Comparison of ENCODE assay signal across 25 cellular contexts in the genomic region with DNA sequence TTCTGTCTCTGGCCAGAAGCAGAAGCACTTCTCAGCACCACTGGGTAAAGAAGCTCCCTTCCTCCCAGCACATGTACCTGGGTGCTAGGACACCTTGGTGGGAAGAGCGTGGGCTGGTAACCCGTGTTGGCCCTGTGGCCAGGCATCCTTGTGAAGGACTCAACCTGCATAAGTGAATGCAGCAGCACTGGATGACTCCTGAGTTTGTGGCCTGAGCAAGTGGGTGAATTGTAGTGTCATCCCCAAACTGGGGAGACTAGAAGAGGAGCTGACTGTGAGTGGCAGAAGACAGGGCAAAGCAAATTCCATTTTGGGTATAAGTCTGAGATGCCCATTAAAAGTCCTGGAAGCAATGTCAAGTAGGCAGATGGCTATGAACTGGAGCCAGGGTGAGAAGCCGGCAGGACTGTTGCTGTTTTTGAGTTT.
DNase-seq lines count a peak whose midpoint lies in the region; ATAC-seq, FAIRE-seq and TF ChIP-seq lines count a peak whose summit lies in the region.
"Had no signal": no experiment of that assay in that cellular context is flagged by ENCODE, and none has a peak within 500 bp of the region (broad histone marks: within the 10 kb centered on the region; RNA-seq: fewer than 3 reads in every experiment).

No MANE protein-coding gene starts in this region.

- H3K36me3 ChIP-seq in HepG2 (replicated peaks in 1 of 2; ENCODE audit: control insufficient read depth in 1 of 2, insufficient read depth in 2 of 2, low read length in 2 of 2) (no peaks in the 10 kb centered on the region), right lobe of liver (no peaks in the 10 kb centered on the region), upper lobe of right lung (no peaks in the 10 kb centered on the region), sigmoid colon (no peaks in the 10 kb centered on the region), uterus (no peaks in the 10 kb centered on the region)

- no peaks in the 10 kb centered on the region for H3K9me3 ChIP-seq in HepG2 (ENCODE audit: low read length)
- H3K9me3 ChIP-seq in right lobe of liver, result no peaks in the 10 kb centered on the region
- no peaks in the 10 kb centered on the region for H3K9me3 ChIP-seq in upper lobe of right lung
- H3K9me3 ChIP-seq in sigmoid colon, result no peaks in the 10 kb centered on the region
- no peaks in the 10 kb centered on the region for H3K9me3 ChIP-seq in uterus
- H3K9me3 ChIP-seq: Caco-2 had no signal

- intact Hi-C loops in HepG2 (cut with micrococcal nuclease; ENCODE audit: unreplicated experiment), result no loop called here
- intact Hi-C loops in right lobe of liver (cut with DNase I), result no loop called here
- intact Hi-C loops in upper lobe of right lung (cut with DNase I), result no loop called here
- intact Hi-C loops in sigmoid colon (cut with DNase I), result no loop called here
- intact Hi-C loops in uterus (cut with DNase I; ENCODE audit: low total_unique reads), result no loop called here

- TF ChIP-seq POLR2A in HepG2 (IDR thresholded peaks at IDR 0.05; ENCODE audit: insufficient read depth in 1 of 2, low read depth in 2 of 2, low read length in 2 of 2) (no peak), right lobe of liver (IDR thresholded peaks at IDR 0.05) (no peak), sigmoid colon (IDR thresholded peaks at IDR 0.05) (no peak), uterus (IDR thresholded peaks at IDR 0.05) (no peak)

- 79% methylated on average over 3 of the region's 3 CpGs for WGBS in HepG2 (ENCODE audit: low lambda C conversion rate)
- 88% methylated on average over 1 of the region's 3 CpGs for WGBS in right lobe of liver (ENCODE audit: insufficient coverage, low coverage, low lambda C conversion rate, missing lambda C conversion rate)
- 94 to 95% methylated on average over 3 of the region's 3 CpGs for WGBS in sigmoid colon, 2 donors

- H3K27me3 ChIP-seq in HepG2 (ENCODE audit: control insufficient read depth in 1 of 2, insufficient read depth in 2 of 2, low read length in 2 of 2) (no peaks in the 10 kb centered on the region), right lobe of liver (no peaks in the 10 kb centered on the region), upper lobe of right lung (no peaks in the 10 kb centered on the region), sigmoid colon (no peaks in the 10 kb centered on the region), uterus (no peaks in the 10 kb centered on the region)

- no peak for DNase-seq in HepG2 (ENCODE audit: low spot score)
- no peak for DNase-seq in right lobe of liver
- no peak for DNase-seq in HTR-8/SVneo (ENCODE audit: insufficient read length, low spot score)
- peak; percentile 61 for DNase-seq in glomerular visceral epithelial cell (ENCODE audit: extremely low spot score)
- no peak for DNase-seq in upper lobe of right lung
- DNase-seq in sigmoid colon, result no peak
- no peak for DNase-seq in uterus
- DNase-seq: Caco-2; CD8-positive, alpha-beta T cell; DMS79 treated with DMSO at 0.1 percent for 48 hours; HCEC 1CT; KBM-7; MM.1S; NCI-H1417; NCI-H1694; NCI-H2029 treated with DMSO at 0.1 percent for 48 hours; NCI-H2227 treated with DMSO at 0.1 percent for 48 hours; NCI-H510A; NCI-H69; SHP77 treated with DMSO at 0.1 percent for 48 hours; T-helper 1 cell had no signal

- BruUV-seq in HepG2 (replicated peaks; lab: Mats Ljungman, UMichigan), result no TSS peak

- H3K79me2 ChIP-seq in HepG2 (ENCODE audit: insufficient read depth, low read length), result no peaks in the 10 kb centered on the region

- in situ Hi-C loops in HepG2 (cut with HindIII; ENCODE audit: extremely low pct_ligation_motif_present, low pct_unique_long_range_greater_than_20kb), result no loop called here

- H3K27ac ChIP-seq in HepG2 (ENCODE audit: extremely low read length, insufficient read depth, low read length) (no peak overlapping the region), right lobe of liver (no peak overlapping the region), upper lobe of right lung (no peak overlapping the region), sigmoid colon (no peak overlapping the region), uterus (no peak overlapping the region)
- H3K27ac ChIP-seq: C4-2B had no signal

- H3K4me3 ChIP-seq in HepG2 (replicated peaks in 1 of 3; ENCODE audit: insufficient read depth in 1 of 3, low read depth in 2 of 3, low read length in 3 of 3), result no peak overlapping the region
- H3K4me3 ChIP-seq in right lobe of liver, result no peak overlapping the region
- H3K4me3 ChIP-seq in upper lobe of right lung, result no peak overlapping the region
- H3K4me3 ChIP-seq in sigmoid colon, result no peak overlapping the region
- no peak overlapping the region for H3K4me3 ChIP-seq in uterus

- TF ChIP-seq CTCF in HepG2 (CRISPR knock-in tag; IDR thresholded peaks at IDR 0.05) (no peak), right lobe of liver (IDR thresholded peaks at IDR 0.05) (no peak), upper lobe of right lung (IDR thresholded peaks at IDR 0.05) (no peak), sigmoid colon (IDR thresholded peaks at IDR 0.05) (no peak), uterus (IDR thresholded peaks at IDR 0.05) (no peak)

- CTCF ChIA-PET in HepG2 (lab: Yijun Ruan, JAX; ENCODE audit: low intra/inter-chr PET ratio, low total read pairs), result no interaction called here

- H3K9ac ChIP-seq in HepG2 (ENCODE audit: insufficient read depth, low read depth, low read length), result no peak overlapping the region

- no peaks in the 10 kb centered on the region for H4K20me1 ChIP-seq in HepG2 (ENCODE audit: insufficient read depth, low read length)

- ATAC-seq in HepG2 (peak; percentile 40), right lobe of liver (no peak), upper lobe of right lung (peak; percentile 7), HG03565 (IDR thresholded peaks at IDR 0.05; ENCODE audit: unreplicated experiment) (no peak)
- ATAC-seq: CD8-positive, alpha-beta T cell had no signal

- TF ChIP-seq RAD21 in HepG2 (CRISPR knock-in tag; IDR thresholded peaks at IDR 0.05), result no peak

- H3K4me1 ChIP-seq in HepG2 (ENCODE audit: insufficient read depth, low read length) (peaks cover 12% of the 10 kb centered on the region), right lobe of liver (peaks cover 0 to 4% (median 0%) of the 10 kb centered on the region in 4 donors), upper lobe of right lung (peaks cover 30% of the 10 kb centered on the region), sigmoid colon (peaks cover 0 to 22% (median 15%) of the 10 kb centered on the region in 4 donors), uterus (peaks cover 5 to 6% of the 10 kb centered on the region in 2 donors)

- FAIRE-seq in HepG2 (lab: Jason Lieb, UNC) (no peak), HTR-8/SVneo (lab: Jason Lieb, UNC) (peak; percentile 58)
- FAIRE-seq: A204.1, H1 had no signal

- H3K4me2 ChIP-seq in HepG2 (ENCODE audit: low read depth, low read length), result no peak overlapping the region

- H2AFZ ChIP-seq in HepG2 (ENCODE audit: low read length), result no peak overlapping the region

- TF ChIP-seq EP300 in HepG2 (IDR thresholded peaks at IDR 0.05; ENCODE audit: low read depth in 2 of 2, low read length in 2 of 2) (no peak), HepG2 (CRISPR knock-in tag; IDR thresholded peaks at IDR 0.05; ENCODE audit: borderline replicate concordance) (no peak), sigmoid colon (IDR thresholded peaks at IDR 0.05) (no peak)

- POLR2A ChIA-PET in HepG2 (lab: Yijun Ruan, JAX), result no interaction called here

TF ChIP-seq in HepG2, 621 proteins besides CTCF, POLR2A, EP300 and RAD21:
- TF ChIP-seq NPAS2 (CRISPR knock-in tag; IDR thresholded peaks at IDR 0.05; ENCODE audit: borderline replicate concordance), result no peak
- TF ChIP-seq SKI (IDR thresholded peaks at IDR 0.05; ENCODE audit: partially characterized antibody), result no peak
- TF ChIP-seq HHEX (CRISPR knock-in tag; IDR thresholded peaks at IDR 0.05), result no peak
- TF ChIP-seq ZNF558 (CRISPR knock-in tag; IDR thresholded peaks at IDR 0.05; ENCODE audit: borderline replicate concordance), result no peak
- no peak for TF ChIP-seq ZNF83 (CRISPR knock-in tag; IDR thresholded peaks at IDR 0.05; ENCODE audit: borderline replicate concordance)
- no peak for TF ChIP-seq ARID2 (CRISPR knock-in tag; IDR thresholded peaks at IDR 0.05; ENCODE audit: borderline replicate concordance)
- no peak for TF ChIP-seq ZNF644 (CRISPR knock-in tag; IDR thresholded peaks at IDR 0.05; ENCODE audit: low read depth)
- TF ChIP-seq ATM (IDR thresholded peaks at IDR 0.05; ENCODE audit: borderline replicate concordance), result no peak
- no peak for TF ChIP-seq ZNF691 (CRISPR knock-in tag; IDR thresholded peaks at IDR 0.05; ENCODE audit: borderline replicate concordance, low read depth)

Comparison
In these comparisons a context has a peak if more than half of its experiments do, and no peak if none do; other contexts are left out.
1. ATAC-seq: peak in HepG2 (single experiment) and upper lobe of right lung (single experiment); none in right lobe of liver (0 of 4) and HG03565 (single experiment).